ENCODE assay signal across 2 cellular contexts in genomic region chr1:92484472-92485373, GRCh38.
TF ChIP-seq lines count a peak whose summit lies in the region.

No MANE protein-coding gene starts in this region.

TF ChIP-seq in Ishikawa, 13 proteins besides CTCF, POLR2A, EP300 and RAD21 (continued from another document):
- no peak for TF ChIP-seq REST (IDR thresholded peaks at IDR 0.05; ENCODE audit: low read depth)
- TF ChIP-seq TEAD4 (IDR thresholded peaks at IDR 0.05) = no peak
- TF ChIP-seq CEBPB (IDR thresholded peaks at IDR 0.05) = no peak
- TF ChIP-seq EGR1 (IDR thresholded peaks at IDR 0.05) = 0 out of 2 replicates have a peak, but pooled peaks have one; percentile 12
- TF ChIP-seq YY1 (IDR thresholded peaks at IDR 0.05; ENCODE audit: low read depth) = no peak
- TF ChIP-seq TAF1 (IDR thresholded peaks at IDR 0.05; ENCODE audit: low read depth) = no peak
- no peak for TF ChIP-seq NFIC (IDR thresholded peaks at IDR 0.05)

TF ChIP-seq in K562, 482 proteins besides CTCF, POLR2A, EP300 and RAD21 (continued from another document):
- no peak for TF ChIP-seq BCLAF1 (IDR thresholded peaks at IDR 0.05; ENCODE audit: borderline replicate concordance in 1 of 2, control insufficient read depth in 1 of 2, low read depth in 2 of 2, low read length in 1 of 2)
- TF ChIP-seq ZBTB1 (CRISPR knock-in tag; IDR thresholded peaks at IDR 0.05; ENCODE audit: borderline replicate concordance, low read depth) = 0 out of 2 replicates have a peak, but pooled peaks have one; percentile 17
- no peak for TF ChIP-seq PCBP2 (IDR thresholded peaks at IDR 0.05; ENCODE audit: low read depth, low read length, poor library complexity, severe bottlenecking)
- TF ChIP-seq PYGO2 (tag; IDR thresholded peaks at IDR 0.05) = no peak
- no peak for TF ChIP-seq KDM2B (CRISPR knock-in tag; IDR thresholded peaks at IDR 0.05)
- TF ChIP-seq NR1H2 (CRISPR knock-in tag; IDR thresholded peaks at IDR 0.05) = 0 out of 2 replicates have a peak, but pooled peaks have one; percentile 60
- TF ChIP-seq THAP7 (CRISPR knock-in tag; IDR thresholded peaks at IDR 0.05) = no peak
- no peak for TF ChIP-seq ZNF561 (CRISPR knock-in tag; conservative IDR thresholded peaks at IDR 0.05)
- no peak for TF ChIP-seq NR2F6 (CRISPR knock-in tag; IDR thresholded peaks at IDR 0.05)
- TF ChIP-seq ATF6 (CRISPR knock-in tag; IDR thresholded peaks at IDR 0.05) = 0 out of 2 replicates have a peak, but pooled peaks have one; percentile 34
- no peak for TF ChIP-seq FOXO4 (CRISPR knock-in tag; IDR thresholded peaks at IDR 0.05)
- no peak for TF ChIP-seq ZZZ3 (IDR thresholded peaks at IDR 0.05)
- TF ChIP-seq HSF4 (CRISPR knock-in tag; IDR thresholded peaks at IDR 0.05; ENCODE audit: borderline replicate concordance) = no peak
- TF ChIP-seq FOXM1 (IDR thresholded peaks at IDR 0.05; ENCODE audit: low read depth) = no peak
- TF ChIP-seq FOXM1 (CRISPR knock-in tag; IDR thresholded peaks at IDR 0.05; ENCODE audit: low read depth) = 0 out of 2 replicates have a peak, but pooled peaks have one; percentile 27
- no peak for TF ChIP-seq CCAR2 (IDR thresholded peaks at IDR 0.05; ENCODE audit: low read depth, low read length)
- TF ChIP-seq OTX1 (CRISPR knock-in tag; IDR thresholded peaks at IDR 0.05) = no peak
- no peak for TF ChIP-seq ZSCAN29 (IDR thresholded peaks at IDR 0.05)
- TF ChIP-seq PTRF (tag; IDR thresholded peaks at IDR 0.05) = no peak
- peak; percentile 21 for TF ChIP-seq HMGN3 (IDR thresholded peaks at IDR 0.05; ENCODE audit: borderline replicate concordance, extremely low read depth, insufficient read length, low read depth, low read length)
- TF ChIP-seq SAFB (IDR thresholded peaks at IDR 0.05; ENCODE audit: borderline replicate concordance, low read depth, low read length) = no peak
- TF ChIP-seq SNIP1 (IDR thresholded peaks at IDR 0.05; ENCODE audit: low read depth) = no peak
- no peak for TF ChIP-seq ZNF239 (CRISPR knock-in tag; IDR thresholded peaks at IDR 0.05)
- no peak for TF ChIP-seq CEBPZ (IDR thresholded peaks at IDR 0.05; ENCODE audit: borderline replicate concordance, low read depth, low read length)
- no peak for TF ChIP-seq CHD1 (IDR thresholded peaks at IDR 0.05; ENCODE audit: low read length)
- no peak for TF ChIP-seq ZC3H4 (CRISPR knock-in tag; IDR thresholded peaks at IDR 0.05; ENCODE audit: borderline replicate concordance)
- TF ChIP-seq KAT7 (CRISPR knock-in tag; IDR thresholded peaks at IDR 0.05; ENCODE audit: borderline replicate concordance) = peak; percentile 31; the same call in 1 of the 2 replicates
- TF ChIP-seq YY1 (IDR thresholded peaks at IDR 0.05; ENCODE audit: borderline replicate concordance in 1 of 3, control insufficient read depth in 1 of 3, extremely low read depth in 1 of 3, insufficient read depth in 3 of 3, insufficient read length in 1 of 3, insufficient replicate concordance in 2 of 3, low read depth in 1 of 3, low read length in 2 of 3) = no peak
- no peak for TF ChIP-seq TBL1XR1 (IDR thresholded peaks at IDR 0.05; ENCODE audit: low read length in 2 of 2)
- no peak for TF ChIP-seq ZNF263 (CRISPR knock-in tag; IDR thresholded peaks at IDR 0.05; ENCODE audit: borderline replicate concordance)
- no peak for TF ChIP-seq MCM3 (IDR thresholded peaks at IDR 0.05)
- TF ChIP-seq ZBTB33 (CRISPR knock-in tag; IDR thresholded peaks at IDR 0.05) = peak; percentile 94
- TF ChIP-seq ZC3H11A (IDR thresholded peaks at IDR 0.05; ENCODE audit: low read depth, low read length) = no peak
- TF ChIP-seq ZNF76 (CRISPR knock-in tag; IDR thresholded peaks at IDR 0.05; ENCODE audit: borderline replicate concordance) = no peak
